In the genomic region with DNA sequence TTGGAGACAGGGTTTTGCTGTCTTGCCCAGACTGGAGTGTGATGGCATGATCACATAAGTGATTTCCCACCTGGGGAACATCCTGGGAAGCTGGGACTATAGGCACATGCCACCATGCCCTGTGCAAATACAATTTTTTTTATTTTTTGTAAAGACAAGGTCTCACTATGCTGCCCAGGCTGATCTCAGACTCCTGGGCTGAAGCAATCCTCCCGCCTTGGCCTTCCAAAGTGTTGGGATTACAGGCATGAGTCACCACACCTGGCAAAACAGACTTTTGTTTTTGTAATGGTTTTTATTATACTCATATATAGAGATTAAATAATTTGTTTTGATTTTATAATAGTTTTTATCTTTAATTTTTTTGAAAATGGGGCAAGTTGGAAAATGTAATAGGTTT, we compare ENCODE assay signal across 18 cellular contexts.
"Had no signal": no experiment of that assay in that cellular context is flagged by ENCODE, and none has a peak within 500 bp of the region (broad histone marks: within the 10 kb centered on the region; RNA-seq: fewer than 3 reads in every experiment).

No MANE protein-coding gene starts in this region.

- H3K4me3 ChIP-seq: hepatocyte, thyroid gland had no signal

- H3K27me3 ChIP-seq: hepatocyte, thyroid gland had no signal

- H3K4me1 ChIP-seq: thyroid gland had no signal

- DNase-seq: activated CD4-positive, alpha-beta T cell treated with anti-CD3 and anti-CD28 coated beads for 1 hour; activated CD8-positive, alpha-beta memory T cell treated with anti-CD3 and anti-CD28 coated beads for 24 hours; activated effector memory CD4-positive, alpha-beta T cell treated with anti-CD3 and anti-CD28 coated beads, Interleukin-2, amount 50 U/mL, for 16 hours; activated naive CD4-positive, alpha-beta T cell treated with anti-CD3 and anti-CD28 coated beads, Interleukin-2, amount 50 U/mL, for 16 hours; activated T-cell treated with anti-CD3 and anti-CD28 coated beads, Interleukin-2, amount 50 U/mL, for 72 hours; endodermal cell; erythroblast; foreskin fibroblast; islet precursor cell; occipital lobe; posterior cingulate gyrus; stimulated activated CD8-positive, alpha-beta memory T cell treated with anti-CD3 and anti-CD28 coated beads, Interleukin-4, amount 100 ng/mL, for 48 hours; stimulated activated naive CD4-positive, alpha-beta T cell; SW 1271; T-helper 2 cell; thyroid gland; WERI-Rb-1 had no signal

- ATAC-seq: activated T-cell treated with anti-CD3 and anti-CD28 coated beads, Interleukin-2, amount 50 U/mL, for 72 hours had no signal

- H3K9me3 ChIP-seq: thyroid gland had no signal

- H3K27ac ChIP-seq: hepatocyte, thyroid gland, WERI-Rb-1 had no signal
